ENCODE assay signal across 14 cellular contexts in genomic region chr7:150568714-150569113, GRCh38. TPM values are rescaled to one million over a fixed set of nuclear protein-coding genes. Genes with fewer than 3 reads are reported as not detected.
DNase-seq lines count a peak whose midpoint lies in the region; ATAC-seq and TF ChIP-seq lines count a peak whose summit lies in the region.
"Had no signal": no experiment of that assay in that cellular context is flagged by ENCODE, and none has a peak within 500 bp of the region (broad histone marks: within the 10 kb centered on the region; RNA-seq: fewer than 3 reads in every experiment).

No MANE protein-coding gene starts in this region.

- H3K27me3 ChIP-seq in effector memory CD4-positive, alpha-beta T cell (replicated peaks; ENCODE audit: control insufficient read depth, insufficient read depth, low read length, poor library complexity, severe bottlenecking): no peaks in the 10 kb centered on the region
- no peaks in the 10 kb centered on the region for H3K27me3 ChIP-seq in ovary

- peak; percentile 35 for DNase-seq in stimulated activated CD4-positive, alpha-beta T cell treated with anti-CD3 and anti-CD28 coated beads, Interleukin-4, amount 100 ng/mL, for 24 hours
- no peak for DNase-seq in stimulated activated CD4-positive, alpha-beta T cell treated with anti-CD3 and anti-CD28 coated beads, Interleukin-1b, Interleukin-23, amount 100 ng/mL, for 48 hours
- no peak for DNase-seq in effector memory CD4-positive, alpha-beta T cell
- DNase-seq in ovary (no peak), NCI-H1105 treated with DMSO at 0.1 percent for 48 hours (lab: John Stamatoyannopoulos, UW) (no peak), T-helper 9 cell (no peak)
- DNase-seq in activated CD4-positive, CD25-positive, alpha-beta regulatory T cell (lab: John Stamatoyannopoulos, UW): no peak
- DNase-seq: activated B cell treated with CpG ODN at 0.5 μM for 24 hours, anterior cingulate cortex, H7, RPMI8226 had no signal

- WGBS in ovary, 3 donors: 36 to 88% (median 65%) methylated on average over 2 of the region's 2 CpGs

- ATAC-seq in GM18858 (IDR thresholded peaks at IDR 0.05; ENCODE audit: unreplicated experiment): no peak

- no peak for TF ChIP-seq POLR2A in ovary (IDR thresholded peaks at IDR 0.05)

- intact Hi-C loops in ovary (cut with DNase I): loop anchor here in 1 of 4 donors (5.0 kb wide), 1 partner anchor 1001 kb away; no protein-coding TSS in a partner anchor

- TF ChIP-seq EP300 in ovary (IDR thresholded peaks at IDR 0.05): no peak

- H3K4me1 ChIP-seq in effector memory CD4-positive, alpha-beta T cell (ENCODE audit: control insufficient read depth, insufficient read depth, low read length, poor library complexity, severe bottlenecking): peaks cover 37% of the 10 kb centered on the region
- no peaks in the 10 kb centered on the region for H3K4me1 ChIP-seq in ovary (ENCODE audit: insufficient read depth)

- H3K27ac ChIP-seq in effector memory CD4-positive, alpha-beta T cell (ENCODE audit: insufficient read depth, low read length, poor library complexity, severe bottlenecking): peak overlapping the region; percentile 75
- H3K27ac ChIP-seq in ovary: no peak overlapping the region

- no peak for TF ChIP-seq CTCF in ovary (IDR thresholded peaks at IDR 0.05)

- peaks cover 31% of the 10 kb centered on the region for H3K9me3 ChIP-seq in effector memory CD4-positive, alpha-beta T cell (ENCODE audit: control insufficient read depth, low read length)
- no peaks in the 10 kb centered on the region for H3K9me3 ChIP-seq in ovary

- H3K36me3 ChIP-seq in effector memory CD4-positive, alpha-beta T cell (ENCODE audit: control insufficient read depth, insufficient read depth, low read length): peaks cover 38% of the 10 kb centered on the region
- no peaks in the 10 kb centered on the region for H3K36me3 ChIP-seq in ovary

- H3K4me3 ChIP-seq in effector memory CD4-positive, alpha-beta T cell (ENCODE audit: insufficient read depth, low read depth, low read length, poor library complexity, severe bottlenecking): peak overlapping the region; percentile 80
- peak overlapping the region; percentile 17 for H3K4me3 ChIP-seq in ovary

RNA-seq across cellular contexts. Expression of gene GIMAP4, which starts 1.5 kb away (rescaled TPM):
- 10 to 100 TPM in 3 of 7 donors, 1 to 10 TPM in 4; 5.4 to 18.8 (median 9.6) TPM for total RNA-seq in ovary
- polyA plus RNA-seq in ovary: 10 to 100 TPM; 19.7 to 59.3 TPM
- total RNA-seq: epithelial cell of proximal tubule, H7, osteocyte had no signal

RNA-seq across cellular contexts. Expression of gene GIMAP7, which starts 54.0 kb away (rescaled TPM):
- total RNA-seq in ovary: 1 to 10 TPM; 2.3 to 9.1 (median 6.1) TPM
- polyA plus RNA-seq in ovary: 10 to 100 TPM; 25.1 to 30.3 TPM
- total RNA-seq: activated B cell treated with CpG ODN at 0.5 μM for 24 hours, epithelial cell of proximal tubule, H7, osteocyte had no signal
